ENCODE assay signal across 11 cellular contexts in the genomic region with DNA sequence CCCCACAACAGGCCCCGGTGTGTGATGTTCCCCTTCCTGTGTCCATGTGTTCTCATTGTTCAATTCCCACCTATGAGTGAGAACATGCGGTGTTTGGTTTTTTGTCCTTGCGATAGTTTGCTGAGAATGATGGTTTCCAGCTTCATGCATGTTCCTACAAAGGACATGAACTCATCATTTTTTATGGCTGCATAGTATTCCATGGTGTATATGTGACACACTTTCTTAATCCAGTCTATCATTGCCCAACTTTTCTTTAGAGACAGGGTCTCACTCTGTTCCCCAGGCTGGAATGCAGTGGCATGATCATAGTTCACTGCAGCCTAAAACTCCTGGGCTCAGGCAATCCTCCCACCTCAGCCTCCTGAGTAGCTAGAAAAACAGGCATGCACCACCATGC. TPM values are rescaled to one million over a fixed set of nuclear protein-coding genes. Genes with fewer than 3 reads are reported as not detected.
"Had no signal": no experiment of that assay in that cellular context is flagged by ENCODE, and none has a peak within 500 bp of the region (broad histone marks: within the 10 kb centered on the region; RNA-seq: fewer than 3 reads in every experiment).

No MANE protein-coding gene starts in this region.

RNA-seq across cellular contexts. Expression of gene MRLN, which starts 32.2 kb away (rescaled TPM):
- total RNA-seq: OCI-LY7, PC-3, PC-9, Peyer's patch, Right ventricle myocardium inferior, Right ventricle myocardium superior, RPMI7951, SJSA1, SK-MEL-5, T-cell had no signal
- polyA plus RNA-seq: SK-N-SH had no signal
